In the genomic region with DNA sequence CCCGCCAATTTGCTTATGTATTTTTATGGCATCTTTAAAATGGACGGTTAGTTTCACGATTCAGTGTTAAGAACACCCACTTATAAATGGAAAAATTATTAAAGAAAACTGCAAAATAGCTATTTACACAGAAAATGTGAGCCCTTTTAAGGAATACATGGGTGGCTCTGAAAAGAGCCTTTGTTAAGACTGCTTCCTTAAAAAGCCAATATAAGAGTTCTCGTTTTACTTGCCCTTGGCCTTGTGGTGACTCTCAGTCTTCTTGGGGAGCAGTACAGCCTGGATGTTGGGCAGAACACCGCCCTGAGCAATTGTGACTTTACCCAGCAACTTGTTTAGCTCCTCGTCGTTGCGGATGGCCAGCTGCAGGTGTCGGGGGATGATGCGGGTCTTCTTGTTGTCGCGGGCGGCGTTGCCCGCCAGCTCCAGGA, we compare ENCODE assay signal across 8 cellular contexts.
DNase-seq lines count a peak whose midpoint lies in the region; ATAC-seq and TF ChIP-seq lines count a peak whose summit lies in the region.

No MANE protein-coding gene starts in this region.

- H3K27me3 Mint-ChIP-seq in activated T-cell treated with anti-CD3 and anti-CD28 coated beads, Interleukin-2, amount 50 U/mL, for 4 hours (ENCODE audit: low read depth): no peaks in the 10 kb centered on the region
- H3K27me3 Mint-ChIP-seq in activated CD8-positive, alpha-beta T cell treated with anti-CD3 and anti-CD28 coated beads, Interleukin-2, amount 10 ng/mL, durations not matched to agents 7 days and 5 days (ENCODE audit: low read depth): no peaks in the 10 kb centered on the region

- peaks cover 56% of the 10 kb centered on the region for H3K4me1 ChIP-seq in left ventricle myocardium inferior

- H3K27ac ChIP-seq in left ventricle myocardium inferior (replicated peaks) (peak overlapping the region; percentile 94), skin epidermis (peak overlapping the region; percentile 25 to 88 (median 78))

- H3K36me3 Mint-ChIP-seq in activated T-cell treated with anti-CD3 and anti-CD28 coated beads, Interleukin-2, amount 50 U/mL, for 4 hours (ENCODE audit: insufficient read depth): no peaks in the 10 kb centered on the region
- H3K36me3 Mint-ChIP-seq in activated CD8-positive, alpha-beta T cell treated with anti-CD3 and anti-CD28 coated beads, Interleukin-2, amount 10 ng/mL, durations not matched to agents 7 days and 5 days (ENCODE audit: low read depth): peaks cover 42% of the 10 kb centered on the region

- CTCF ChIA-PET in activated CD8-positive, alpha-beta T cell treated with anti-CD3 and anti-CD28 coated beads, Interleukin-2, amount 10 ng/mL, durations not matched to agents 7 days and 5 days (lab: Charles Lee): interaction anchor here (0.7 to 3.8 kb wide), 11 partner anchors 10 to 40 kb away, joined by 3 to 17 read pairs (median 6); a partner anchor contains a TSS

- peak overlapping the region; percentile 93 for H3K27ac Mint-ChIP-seq in activated CD8-positive, alpha-beta T cell treated with anti-CD3 and anti-CD28 coated beads, Interleukin-2, amount 10 ng/mL, durations not matched to agents 7 days and 5 days

- no peak for DNase-seq in activated T-cell treated with anti-CD3 and anti-CD28 coated beads, Interleukin-2, amount 50 U/mL, for 4 hours
- no peak for DNase-seq in activated T-cell treated with anti-CD3 and anti-CD28 coated beads for 4 hours
- no peak for DNase-seq in activated CD8-positive, alpha-beta T cell treated with anti-CD3 and anti-CD28 coated beads, Interleukin-2, amount 10 ng/mL, durations not matched to agents 7 days and 5 days
- DNase-seq in left ventricle myocardium inferior: no peak
- DNase-seq in AG08396 (ENCODE audit: low spot score): no peak
- no peak for DNase-seq in NCI-H226

- no peaks in the 10 kb centered on the region for H3K36me3 ChIP-seq in left ventricle myocardium inferior

- ATAC-seq in activated T-cell treated with anti-CD3 and anti-CD28 coated beads, Interleukin-2, amount 50 U/mL, for 4 hours: peak; percentile 3
- peak; percentile 1 for ATAC-seq in HG03571 (IDR thresholded peaks at IDR 0.05; ENCODE audit: unreplicated experiment)
- peak; percentile 5 for ATAC-seq in activated CD8-positive, alpha-beta T cell treated with anti-CD3 and anti-CD28 coated beads, Interleukin-2, amount 10 ng/mL, durations not matched to agents 7 days and 5 days

- H3K9me3 ChIP-seq in left ventricle myocardium inferior (replicated peaks): no peaks in the 10 kb centered on the region

- peaks cover 2% of the 10 kb centered on the region for H3K9me3 Mint-ChIP-seq in activated T-cell treated with anti-CD3 and anti-CD28 coated beads, Interleukin-2, amount 50 U/mL, for 4 hours
- H3K9me3 Mint-ChIP-seq in activated CD8-positive, alpha-beta T cell treated with anti-CD3 and anti-CD28 coated beads, Interleukin-2, amount 10 ng/mL, durations not matched to agents 7 days and 5 days (ENCODE audit: insufficient read depth): no peaks in the 10 kb centered on the region

- H3K27me3 ChIP-seq in left ventricle myocardium inferior (ENCODE audit: low read depth): peaks cover 23% of the 10 kb centered on the region

- H3K4me3 ChIP-seq in left ventricle myocardium inferior: peak overlapping the region; percentile 77
- peak overlapping the region; percentile 37 to 65 (median 56) for H3K4me3 ChIP-seq in skin epidermis

- POLR2A ChIA-PET in activated CD8-positive, alpha-beta T cell treated with anti-CD3 and anti-CD28 coated beads, Interleukin-2, amount 10 ng/mL, durations not matched to agents 7 days and 5 days (lab: Charles Lee): interaction anchor here (0.6 to 30.7 kb wide), 47 partner anchors 12 to 1695 kb away, joined by 3 to 2224 read pairs (median 15); partner anchors contain the start of gene HMGN4

- peak overlapping the region; percentile 93 for H3K4me3 Mint-ChIP-seq in activated T-cell treated with anti-CD3 and anti-CD28 coated beads, Interleukin-2, amount 50 U/mL, for 4 hours
- H3K4me3 Mint-ChIP-seq in activated CD8-positive, alpha-beta T cell treated with anti-CD3 and anti-CD28 coated beads, Interleukin-2, amount 10 ng/mL, durations not matched to agents 7 days and 5 days: peak overlapping the region; percentile 99

- no peak for TF ChIP-seq CTCF in left ventricle myocardium inferior (IDR thresholded peaks at IDR 0.05; ENCODE audit: borderline replicate concordance)

- H3K4me1 Mint-ChIP-seq in activated T-cell treated with anti-CD3 and anti-CD28 coated beads, Interleukin-2, amount 50 U/mL, for 4 hours (ENCODE audit: low read depth): peaks cover 56% of the 10 kb centered on the region
- peaks cover 45% of the 10 kb centered on the region for H3K4me1 Mint-ChIP-seq in activated CD8-positive, alpha-beta T cell treated with anti-CD3 and anti-CD28 coated beads, Interleukin-2, amount 10 ng/mL, durations not matched to agents 7 days and 5 days (ENCODE audit: low read depth)

- intact Hi-C loops in left ventricle myocardium inferior (cut with micrococcal nuclease): no loop called here
